In the genomic region with DNA sequence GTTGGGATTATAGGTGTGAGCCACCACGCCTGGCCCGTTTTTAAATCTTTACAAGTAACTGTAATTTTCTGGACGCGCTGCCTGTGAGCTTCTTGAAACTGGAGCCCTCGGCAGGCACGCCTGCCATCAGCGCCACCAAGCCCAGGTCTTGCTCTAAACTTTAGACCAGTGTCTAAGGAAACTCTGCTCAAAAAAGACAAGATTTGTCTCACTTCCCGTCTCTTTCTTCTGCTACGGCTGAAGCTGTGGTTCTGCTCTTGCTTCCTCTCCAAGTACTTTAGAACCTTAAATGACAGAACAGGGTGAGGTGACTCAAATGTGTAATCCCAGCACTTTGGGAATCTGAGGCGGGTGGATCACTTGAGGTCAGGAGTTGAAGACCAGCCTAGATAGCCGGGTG, we compare ENCODE assay signal across 11 cellular contexts. TPM values are rescaled to one million over a fixed set of nuclear protein-coding genes. Genes with fewer than 3 reads are reported as not detected.
A peak's percentile ranks its signal among the peaks of the same experiment; 100 is the strongest.
DNase-seq lines count a peak whose midpoint lies in the region; ATAC-seq and TF ChIP-seq lines count a peak whose summit lies in the region.
"Had no signal": no experiment of that assay in that cellular context is flagged by ENCODE, and none has a peak within 500 bp of the region (broad histone marks: within the 10 kb centered on the region; RNA-seq: fewer than 3 reads in every experiment).

No MANE protein-coding gene starts in this region.

- no peak overlapping the region for H3K4me3 ChIP-seq in left ventricle myocardium inferior
- no peak overlapping the region for H3K4me3 ChIP-seq in stomach
- H3K4me3 ChIP-seq: vagina had no signal

- no peaks in the 10 kb centered on the region for H3K9me3 ChIP-seq in left ventricle myocardium inferior (replicated peaks)
- no peaks in the 10 kb centered on the region for H3K9me3 ChIP-seq in stomach
- H3K9me3 ChIP-seq: vagina had no signal

- no peak for TF ChIP-seq CTCF in left ventricle myocardium inferior (IDR thresholded peaks at IDR 0.05; ENCODE audit: borderline replicate concordance)
- TF ChIP-seq CTCF in stomach (IDR thresholded peaks at IDR 0.05), result no peak

- DNase-seq in Right ventricle myocardium superior (no peak), left ventricle myocardium inferior (no peak), globus pallidus (ENCODE audit: low spot score) (peak; percentile 54), stomach (no peak)
- DNase-seq in activated CD8-positive, alpha-beta T cell treated with anti-CD3 and anti-CD28 coated beads, Interleukin-2, amount 10 ng/mL, durations not matched to agents 7 days and 5 days, result peak; percentile 57
- DNase-seq: NCI-H1930 had no signal

- peak overlapping the region; percentile 99 for H3K27ac Mint-ChIP-seq in activated CD8-positive, alpha-beta T cell treated with anti-CD3 and anti-CD28 coated beads, Interleukin-2, amount 10 ng/mL, durations not matched to agents 7 days and 5 days

- peaks cover 11% of the 10 kb centered on the region for H3K4me1 ChIP-seq in left ventricle myocardium inferior
- H3K4me1 ChIP-seq in stomach, result peaks cover 27 to 55% (median 47%) of the 10 kb centered on the region in 4 donors

- H3K36me3 ChIP-seq in left ventricle myocardium inferior, result peaks cover 27% of the 10 kb centered on the region
- peaks cover 15 to 35% (median 26%) of the 10 kb centered on the region in 4 donors for H3K36me3 ChIP-seq in stomach

- WGBS in stomach, 5 donors, result 77 to 86% (median 81%) methylated on average over 11 of the region's 11 CpGs

- POLR2A ChIA-PET in activated CD8-positive, alpha-beta T cell treated with anti-CD3 and anti-CD28 coated beads, Interleukin-2, amount 10 ng/mL, durations not matched to agents 7 days and 5 days (lab: Charles Lee), result interaction anchor here (0.7 to 2.5 kb wide), 4 partner anchors 16 to 53 kb away, joined by 3 to 8 read pairs (median 4); no protein-coding TSS in a partner anchor

- CTCF ChIA-PET in activated CD8-positive, alpha-beta T cell treated with anti-CD3 and anti-CD28 coated beads, Interleukin-2, amount 10 ng/mL, durations not matched to agents 7 days and 5 days (lab: Charles Lee), result interaction anchor here (1.1 to 11.7 kb wide), 9 partner anchors 8 to 80 kb away, joined by 3 to 213 read pairs (median 7); a partner anchor contains a TSS

- no peak for TF ChIP-seq EP300 in stomach (IDR thresholded peaks at IDR 0.05)

- intact Hi-C loops in Right ventricle myocardium superior (cut with DNase I) (no loop called here), left ventricle myocardium inferior (cut with micrococcal nuclease) (no loop called here), stomach (cut with DNase I; ENCODE audit: low total_unique reads) (no loop called here)

- no peaks in the 10 kb centered on the region for H3K9me3 Mint-ChIP-seq in activated CD8-positive, alpha-beta T cell treated with anti-CD3 and anti-CD28 coated beads, Interleukin-2, amount 10 ng/mL, durations not matched to agents 7 days and 5 days (ENCODE audit: insufficient read depth)

- H3K27ac ChIP-seq in left ventricle myocardium inferior (replicated peaks) (no peak overlapping the region), stomach (peak overlapping the region; percentile 74 to 86 (median 80))

- peaks cover 52% of the 10 kb centered on the region for H3K36me3 Mint-ChIP-seq in activated CD8-positive, alpha-beta T cell treated with anti-CD3 and anti-CD28 coated beads, Interleukin-2, amount 10 ng/mL, durations not matched to agents 7 days and 5 days (ENCODE audit: low read depth)

- peak overlapping the region; percentile 70 for H3K4me3 Mint-ChIP-seq in activated CD8-positive, alpha-beta T cell treated with anti-CD3 and anti-CD28 coated beads, Interleukin-2, amount 10 ng/mL, durations not matched to agents 7 days and 5 days

- H3K4me1 Mint-ChIP-seq in activated CD8-positive, alpha-beta T cell treated with anti-CD3 and anti-CD28 coated beads, Interleukin-2, amount 10 ng/mL, durations not matched to agents 7 days and 5 days (ENCODE audit: low read depth), result peaks cover 80% of the 10 kb centered on the region

- H3K27me3 ChIP-seq in left ventricle myocardium inferior (ENCODE audit: low read depth) (no peaks in the 10 kb centered on the region), stomach (no peaks in the 10 kb centered on the region)
- H3K27me3 ChIP-seq: vagina had no signal

- no peak for TF ChIP-seq POLR2A in stomach (IDR thresholded peaks at IDR 0.05)

- no peaks in the 10 kb centered on the region for H3K27me3 Mint-ChIP-seq in activated CD8-positive, alpha-beta T cell treated with anti-CD3 and anti-CD28 coated beads, Interleukin-2, amount 10 ng/mL, durations not matched to agents 7 days and 5 days (ENCODE audit: low read depth)

- peak; percentile 5 for ATAC-seq in Right ventricle myocardium superior (ENCODE audit: poor library complexity)
- ATAC-seq in activated CD8-positive, alpha-beta T cell treated with anti-CD3 and anti-CD28 coated beads, Interleukin-2, amount 10 ng/mL, durations not matched to agents 7 days and 5 days, result peak; percentile 41
- ATAC-seq in HG02588 (IDR thresholded peaks at IDR 0.05; ENCODE audit: unreplicated experiment), result no peak
- no peak for ATAC-seq in HG02852 (IDR thresholded peaks at IDR 0.05; ENCODE audit: unreplicated experiment)
- no peak for ATAC-seq in HG03571 (IDR thresholded peaks at IDR 0.05; ENCODE audit: unreplicated experiment)

RNA-seq across cellular contexts. Expression of a gene that starts 24.9 kb away (rescaled TPM):
- total RNA-seq in Right ventricle myocardium superior, result 7.3 TPM
- 7.5 TPM for total RNA-seq in left ventricle myocardium inferior
- total RNA-seq in activated CD8-positive, alpha-beta T cell treated with anti-CD3 and anti-CD28 coated beads, Interleukin-2, amount 10 ng/mL, durations not matched to agents 7 days and 5 days, result 1 to 10 TPM; 1.9 to 2.8 TPM
- total RNA-seq in stomach, result 100 to 1,000 TPM in 1 of 5 donors, 10 to 100 TPM in 2, 1 to 10 TPM in 1, not detected in 1; 3.1 to 553 (median 18.1) TPM
- polyA plus RNA-seq in stomach, result 10 to 100 TPM in 2 of 3 donors, 1 to 10 TPM in 1; 9.9 to 17.6 (median 10.1) TPM

RNA-seq across cellular contexts. Expression of a gene that starts 27.6 kb away (rescaled TPM):
- total RNA-seq in Right ventricle myocardium superior, result 45.5 TPM
- 47.3 TPM for total RNA-seq in left ventricle myocardium inferior
- 100 to 1,000 TPM; 147 to 159 TPM for total RNA-seq in activated CD8-positive, alpha-beta T cell treated with anti-CD3 and anti-CD28 coated beads, Interleukin-2, amount 10 ng/mL, durations not matched to agents 7 days and 5 days
- 100 to 1,000 TPM in 1 of 5 donors, 10 to 100 TPM in 4; 18.1 to 354 (median 70.5) TPM for total RNA-seq in stomach
- polyA plus RNA-seq in stomach, result 100 to 1,000 TPM in 2 of 3 donors, 10 to 100 TPM in 1; 94.6 to 154 (median 113) TPM

RNA-seq across cellular contexts. Expression of a gene that starts 28.4 kb away (rescaled TPM):
- total RNA-seq in Right ventricle myocardium superior (0.70 TPM), left ventricle myocardium inferior (0.88 TPM), stomach (10 to 100 TPM in 1 of 5 donors, 1 to 10 TPM in 2, not detected in 2; 5.9 to 12.5 (median 10.0) TPM)
- total RNA-seq in activated CD8-positive, alpha-beta T cell treated with anti-CD3 and anti-CD28 coated beads, Interleukin-2, amount 10 ng/mL, durations not matched to agents 7 days and 5 days, result 1 to 10 TPM; 1.5 to 1.9 TPM
- 10 to 100 TPM in 1 of 3 donors, 1 to 10 TPM in 2; 8.6 to 14.7 (median 9.0) TPM for polyA plus RNA-seq in stomach
- polyA plus RNA-seq: fibroblast of lung had no signal

RNA-seq across cellular contexts. Expression of a gene that starts 38.2 kb away (rescaled TPM):
- total RNA-seq in Right ventricle myocardium superior, result 12.6 TPM
- total RNA-seq in left ventricle myocardium inferior, result 15.5 TPM
- 10 to 100 TPM; 39.4 to 39.9 TPM for total RNA-seq in activated CD8-positive, alpha-beta T cell treated with anti-CD3 and anti-CD28 coated beads, Interleukin-2, amount 10 ng/mL, durations not matched to agents 7 days and 5 days
- total RNA-seq in stomach, result 10 to 100 TPM in 3 of 5 donors, 1 to 10 TPM in 2; 4.6 to 88.3 (median 13.9) TPM
- 10 to 100 TPM in 1 of 3 donors, 1 to 10 TPM in 2; 3.1 to 16.7 (median 5.6) TPM for polyA plus RNA-seq in stomach

RNA-seq across cellular contexts. Expression of a gene that starts 40.3 kb away (rescaled TPM):
- 98.8 TPM for total RNA-seq in Right ventricle myocardium superior
- total RNA-seq in left ventricle myocardium inferior, result 80.9 TPM
- total RNA-seq in activated CD8-positive, alpha-beta T cell treated with anti-CD3 and anti-CD28 coated beads, Interleukin-2, amount 10 ng/mL, durations not matched to agents 7 days and 5 days, result 1 to 10 TPM; 7.5 to 8.4 TPM
- total RNA-seq in stomach, result 100 to 1,000 TPM in 4 of 5 donors, 10 to 100 TPM in 1; 90.2 to 634 (median 183) TPM
- polyA plus RNA-seq in stomach, result 10 to 100 TPM; 79.0 to 94.8 (median 92.0) TPM

Comparison
In these comparisons a context has a peak if more than half of its experiments do, and no peak if none do; other contexts are left out.
1. ATAC-seq: peak in Right ventricle myocardium superior (single experiment) and activated CD8-positive, alpha-beta T cell treated with anti-CD3 and anti-CD28 coated beads, Interleukin-2, amount 10 ng/mL, durations not matched to agents 7 days and 5 days (single experiment); none in HG02588 (single experiment), HG02852 (single experiment) and HG03571 (single experiment).
2. DNase-seq: peak in activated CD8-positive, alpha-beta T cell treated with anti-CD3 and anti-CD28 coated beads, Interleukin-2, amount 10 ng/mL, durations not matched to agents 7 days and 5 days (single experiment) and globus pallidus (single experiment); none in Right ventricle myocardium superior (single experiment), left ventricle myocardium inferior (single experiment) and stomach (single experiment).